In the genomic region with DNA sequence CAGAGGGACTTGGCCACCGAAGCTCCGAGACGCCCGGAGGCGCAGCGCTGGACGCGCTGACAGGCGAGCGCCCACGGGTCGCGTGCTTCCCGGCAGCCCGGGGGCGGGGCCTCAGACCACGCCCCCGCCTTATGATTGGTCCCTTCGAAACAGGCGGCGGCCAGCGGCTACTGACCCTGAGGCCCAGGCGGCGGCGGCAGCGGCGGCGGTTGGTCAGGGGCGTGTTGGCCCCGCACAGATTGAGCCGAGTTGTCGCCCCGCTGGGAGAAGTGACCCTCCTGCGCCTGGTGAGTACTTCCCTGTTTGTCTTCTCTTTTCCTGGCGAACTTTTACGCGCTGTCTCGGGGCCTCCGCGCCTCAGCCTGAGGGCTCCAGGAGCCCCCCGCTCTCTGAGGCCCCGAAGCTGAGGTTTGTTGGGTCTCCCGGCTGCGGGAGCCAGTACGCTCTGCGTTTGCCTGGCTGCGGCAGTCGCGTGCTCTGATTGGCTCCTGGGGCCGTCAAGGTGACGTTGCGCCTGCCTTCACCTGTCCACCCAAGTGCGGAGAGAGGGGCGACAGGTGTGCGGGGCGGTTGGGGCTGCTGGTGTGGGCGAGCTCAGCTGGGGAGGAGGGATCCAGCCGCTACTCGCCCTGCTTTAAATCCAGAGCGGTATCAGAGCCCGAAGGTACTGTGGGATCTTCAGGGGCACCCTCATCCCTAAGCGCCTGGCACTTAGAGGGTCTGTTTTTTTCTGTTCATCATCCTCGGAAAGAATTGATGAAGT, we compare ENCODE assay signal across 8 cellular contexts. TPM values are rescaled to one million over a fixed set of nuclear protein-coding genes. Genes with fewer than 3 reads are reported as not detected.
A peak's percentile ranks its signal among the peaks of the same experiment; 100 is the strongest.
DNase-seq lines count a peak whose midpoint lies in the region; ATAC-seq and TF ChIP-seq lines count a peak whose summit lies in the region.

A gene (plus strand): TSS at position 186 of the 763 bp plus-strand sequence. CDS start 21,221 bp downstream, outside the sequence.

- H3K4me3 ChIP-seq in WERI-Rb-1 (ENCODE audit: low read depth, low read length) (peak within 1 kb of the TSS; percentile 87), smooth muscle cell (peak within 1 kb of the TSS; percentile 85)

- peaks cover 6% of the 10 kb centered on the region for H3K36me3 ChIP-seq in WERI-Rb-1
- no peaks in the 10 kb centered on the region for H3K36me3 ChIP-seq in smooth muscle cell (ENCODE audit: low read depth)

- DNase-seq in NCI-H2081 (lab: John Stamatoyannopoulos, UW) = peak; percentile 85 to 91
- peak; percentile 93 for DNase-seq in WERI-Rb-1
- peak; percentile 73 for DNase-seq in cerebellar cortex (ENCODE audit: low spot score)
- peak; percentile 80 for DNase-seq in iris pigment epithelial cell (ENCODE audit: low read depth)
- DNase-seq in smooth muscle cell (lab: John Stamatoyannopoulos, UW; ENCODE audit: unreplicated experiment) = peak; percentile 73

- peaks cover 17% of the 10 kb centered on the region for H3K4me1 ChIP-seq in smooth muscle cell (ENCODE audit: low read depth)

- peak; percentile 58 for ATAC-seq in GM18508 (IDR thresholded peaks at IDR 0.05; ENCODE audit: insufficient read depth, unreplicated experiment)
- peak; percentile 98 for ATAC-seq in HG02943 (IDR thresholded peaks at IDR 0.05; ENCODE audit: low read depth, unreplicated experiment)

- no peaks in the 10 kb centered on the region for H3F3A ChIP-seq in smooth muscle cell (ENCODE audit: low read depth)

- peaks cover 20% of the 10 kb centered on the region for H3K79me2 ChIP-seq in smooth muscle cell (ENCODE audit: low read depth)

- H4K20me1 ChIP-seq in smooth muscle cell (ENCODE audit: low read depth) = no peaks in the 10 kb centered on the region

- WGBS in smooth muscle cell (ENCODE audit: low lambda C conversion rate) = under 1% methylated on average over 60 of the region's 63 CpGs

- H3K9ac ChIP-seq in smooth muscle cell (ENCODE audit: low read depth) = peak within 1 kb of the TSS; percentile 90

- peak within 1 kb of the TSS; percentile 97 for H3K4me2 ChIP-seq in smooth muscle cell

- H3K27me3 ChIP-seq in WERI-Rb-1 (ENCODE audit: insufficient read depth, low read depth, severe bottlenecking) (no peaks in the 10 kb centered on the region), smooth muscle cell (ENCODE audit: low read depth) (peaks cover 19% of the 10 kb centered on the region)

- H3K9me3 ChIP-seq in WERI-Rb-1 (ENCODE audit: severe bottlenecking) (no peaks in the 10 kb centered on the region), smooth muscle cell (replicated peaks; ENCODE audit: low read depth) (no peaks in the 10 kb centered on the region)

- peak within 1 kb of the TSS; percentile 70 for H3K27ac ChIP-seq in 22Rv1
- peak within 1 kb of the TSS; percentile 90 for H3K27ac ChIP-seq in WERI-Rb-1
- peak within 1 kb of the TSS; percentile 68 for H3K27ac ChIP-seq in smooth muscle cell (ENCODE audit: low read depth)

- TF ChIP-seq CTCF in 22Rv1 (IDR thresholded peaks at IDR 0.05) (no peak), WERI-Rb-1 (IDR thresholded peaks at IDR 0.05; ENCODE audit: low read depth, low read length) (no peak), smooth muscle cell (IDR thresholded peaks at IDR 0.05; ENCODE audit: borderline replicate concordance, insufficient read depth, poor library complexity, severe bottlenecking) (no peak)

- H2AFZ ChIP-seq in smooth muscle cell (ENCODE audit: low read depth) = peak within 1 kb of the TSS; percentile 87

RNA-seq across cellular contexts. Expression of the gene that starts here (rescaled TPM):
- total RNA-seq in smooth muscle cell = 5.8 and 10.1 TPM in 2 replicates
- 1.2 and 2.2 TPM in 2 replicates for polyA plus RNA-seq in smooth muscle cell

Comparison
In these comparisons a context has a peak if more than half of its experiments do, and no peak if none do; other contexts are left out.
1. Peak in every context shown above with its lines: DNase-seq, ATAC-seq, H3K4me3 ChIP-seq and H3K27ac ChIP-seq.